ENCODE assay signal across 8 cellular contexts in genomic region chr3:128051837-128052766, GRCh38. TPM values are rescaled to one million over a fixed set of nuclear protein-coding genes. Genes with fewer than 3 reads are reported as not detected.
A peak's percentile ranks its signal among the peaks of the same experiment; 100 is the strongest.
DNase-seq lines count a peak whose midpoint lies in the region; ATAC-seq and TF ChIP-seq lines count a peak whose summit lies in the region.

Gene SEC61A1 (plus strand): TSS chr3:128052437. CDS start chr3:128052553, 116 bp downstream.

- no peak for TF ChIP-seq CTCF in left lung (IDR thresholded peaks at IDR 0.05)

- no peaks in the 10 kb centered on the region for H3K9me3 ChIP-seq in left lung

- H3K27ac ChIP-seq in left lung = peak within 1 kb of the TSS; percentile 88 to 97

- peak within 1 kb of the TSS; percentile 83 to 93 for H3K4me3 ChIP-seq in left lung

- peak; percentile 67 to 98 (median 90) for DNase-seq in C1 segment of cervical spinal cord (lab: John Stamatoyannopoulos, UW)
- peak; percentile 92 for DNase-seq in NCI-H748 (lab: John Stamatoyannopoulos, UW; ENCODE audit: unreplicated experiment)
- DNase-seq in activated CD4-positive, alpha-beta T cell treated with anti-CD3 and anti-CD28 coated beads, Interleukin-2, amount 50 U/mL, for 1 hour = peak; percentile 93
- DNase-seq in dedifferentiated amniotic fluid mesenchymal stem cell (ENCODE audit: extremely low spot score) = peak; percentile 94
- DNase-seq in left lung = peak; percentile 95 to 99
- DNase-seq in stimulated activated CD4-positive, alpha-beta T cell treated with anti-CD3 and anti-CD28 coated beads, Interleukin-2, amount 100 ng/mL, for 4 hours (ENCODE audit: low read depth) = peak; percentile 94

- no peaks in the 10 kb centered on the region for H3K27me3 ChIP-seq in left lung

- peaks cover 0 to 32% of the 10 kb centered on the region in 2 donors for H3K36me3 ChIP-seq in left lung

- ATAC-seq in GM19372 (IDR thresholded peaks at IDR 0.05; ENCODE audit: low read depth, unreplicated experiment) (peak; percentile 89), HG03558 (IDR thresholded peaks at IDR 0.05; ENCODE audit: extremely low read depth, unreplicated experiment) (peak; percentile 82), left lung (peak; percentile 96)

- intact Hi-C loops in left lung (cut with DNase I) = no loop called here

- peaks cover 9 to 46% of the 10 kb centered on the region in 2 donors for H3K4me1 ChIP-seq in left lung

RNA-seq across cellular contexts. Expression of gene SEC61A1, which starts in this region (rescaled TPM):
- total RNA-seq in left lung = 100 to 1,000 TPM; 283 to 361 TPM

Comparison
In these comparisons a context has a peak if more than half of its experiments do, and no peak if none do; other contexts are left out.
1. Peak in every context shown above with its lines: DNase-seq, ATAC-seq, H3K4me3 ChIP-seq and H3K27ac ChIP-seq.